Comparison of ENCODE assay signal across 9 cellular contexts in the genomic region with DNA sequence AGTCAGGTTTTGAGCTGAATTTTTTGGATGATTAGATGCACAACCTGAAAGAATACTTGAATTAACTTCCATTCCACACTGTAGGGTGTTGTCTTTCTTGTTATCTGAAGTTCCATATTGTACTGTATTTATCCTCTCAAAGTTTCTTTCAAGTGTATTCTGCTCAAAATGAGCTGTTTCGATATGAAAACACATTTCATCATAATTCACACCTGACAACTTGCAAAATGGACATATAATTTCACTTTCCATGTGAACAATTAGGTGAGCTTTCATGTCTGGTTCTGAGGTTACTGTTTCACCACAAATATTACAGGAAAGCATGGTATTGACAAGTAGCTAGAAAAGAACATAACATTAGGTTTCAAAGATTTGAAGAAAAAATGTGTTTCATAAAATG. TPM values are rescaled to one million over a fixed set of nuclear protein-coding genes. Genes with fewer than 3 reads are reported as not detected.
DNase-seq lines count a peak whose midpoint lies in the region; ATAC-seq and FAIRE-seq lines count a peak whose summit lies in the region.
"Had no signal": no experiment of that assay in that cellular context is flagged by ENCODE, and none has a peak within 500 bp of the region (broad histone marks: within the 10 kb centered on the region; RNA-seq: fewer than 3 reads in every experiment).

No MANE protein-coding gene starts in this region.

- POLR2A ChIA-PET in activated naive CD8-positive, alpha-beta T cell treated with anti-CD3 and anti-CD28 coated beads, Interleukin-2, amount 10 ng/mL, durations not matched to agents 7 days and 5 days (lab: Charles Lee): interaction anchor here (1.3 kb wide), 2 partner anchors 14 to 387 kb away, joined by 5 to 6 read pairs; a partner anchor contains a TSS

- H3K36me3 ChIP-seq in ACC112 (ENCODE audit: insufficient read depth, low read length): no peaks in the 10 kb centered on the region

- H3K9me3 Mint-ChIP-seq in activated naive CD8-positive, alpha-beta T cell treated with anti-CD3 and anti-CD28 coated beads, Interleukin-2, amount 10 ng/mL, durations not matched to agents 7 days and 5 days: no peaks in the 10 kb centered on the region

- no peak overlapping the region for H3K27ac ChIP-seq in ACC112 (ENCODE audit: low read depth, low read length)

- no peak overlapping the region for H2AFZ ChIP-seq in ACC112 (ENCODE audit: low read length, unreplicated experiment)

- ATAC-seq in HG03175 (IDR thresholded peaks at IDR 0.05; ENCODE audit: unreplicated experiment): peak; percentile 47
- ATAC-seq in activated naive CD8-positive, alpha-beta T cell treated with anti-CD3 and anti-CD28 coated beads, Interleukin-2, amount 10 ng/mL, durations not matched to agents 7 days and 5 days (ENCODE audit: low read depth): no peak
- ATAC-seq: Right ventricle myocardium inferior had no signal

- H3K4me3 ChIP-seq in ACC112 (ENCODE audit: low read depth, low read length): peak overlapping the region; percentile 72

- no peaks in the 10 kb centered on the region for H3K27me3 ChIP-seq in ACC112 (ENCODE audit: insufficient read depth, low read length)

- H3K4me1 ChIP-seq in ACC112 (ENCODE audit: control insufficient read depth, insufficient read depth, low read length, unreplicated experiment): peaks cover 16% of the 10 kb centered on the region

- H3K27me3 Mint-ChIP-seq in activated naive CD8-positive, alpha-beta T cell treated with anti-CD3 and anti-CD28 coated beads, Interleukin-2, amount 10 ng/mL, durations not matched to agents 7 days and 5 days: no peaks in the 10 kb centered on the region

- H3K4me3 Mint-ChIP-seq in activated naive CD8-positive, alpha-beta T cell treated with anti-CD3 and anti-CD28 coated beads, Interleukin-2, amount 10 ng/mL, durations not matched to agents 7 days and 5 days: peak overlapping the region; percentile 69

- DNase-seq in GM19239 (ENCODE audit: insufficient read length, low spot score) (no peak), NCI-H1417 (lab: John Stamatoyannopoulos, UW) (no peak), cerebellar nuclear complex (lab: John Stamatoyannopoulos, UW) (no peak), SKM-1 (lab: John Stamatoyannopoulos, UW; ENCODE audit: unreplicated experiment) (no peak)
- DNase-seq in activated naive CD8-positive, alpha-beta T cell treated with anti-CD3 and anti-CD28 coated beads, Interleukin-2, amount 10 ng/mL, durations not matched to agents 7 days and 5 days: no peak
- no peak for DNase-seq in stimulated activated CD8-positive, alpha-beta memory T cell treated with anti-CD3 and anti-CD28 coated beads, Interleukin-4, amount 100 ng/mL, for 48 hours

- H3K4me1 Mint-ChIP-seq in activated naive CD8-positive, alpha-beta T cell treated with anti-CD3 and anti-CD28 coated beads, Interleukin-2, amount 10 ng/mL, durations not matched to agents 7 days and 5 days: peaks cover 35% of the 10 kb centered on the region

- peak overlapping the region; percentile 65 for H3K27ac Mint-ChIP-seq in activated naive CD8-positive, alpha-beta T cell treated with anti-CD3 and anti-CD28 coated beads, Interleukin-2, amount 10 ng/mL, durations not matched to agents 7 days and 5 days

- FAIRE-seq in GM19239 (lab: Jason Lieb, UNC): peak; percentile 91

- H3K79me2 ChIP-seq in ACC112 (ENCODE audit: control insufficient read depth, insufficient read depth, low read length, unreplicated experiment): peaks cover 62% of the 10 kb centered on the region

- peaks cover 23% of the 10 kb centered on the region for H3K36me3 Mint-ChIP-seq in activated naive CD8-positive, alpha-beta T cell treated with anti-CD3 and anti-CD28 coated beads, Interleukin-2, amount 10 ng/mL, durations not matched to agents 7 days and 5 days

RNA-seq across cellular contexts. Expression of a gene that starts 1.7 kb away (rescaled TPM):
- total RNA-seq in activated naive CD8-positive, alpha-beta T cell treated with anti-CD3 and anti-CD28 coated beads, Interleukin-2, amount 10 ng/mL, durations not matched to agents 7 days and 5 days: 10 to 100 TPM; 18.4 to 20.8 TPM

RNA-seq across cellular contexts. Expression of a gene that starts 14.1 kb away (rescaled TPM):
- total RNA-seq in activated naive CD8-positive, alpha-beta T cell treated with anti-CD3 and anti-CD28 coated beads, Interleukin-2, amount 10 ng/mL, durations not matched to agents 7 days and 5 days: 10 to 100 TPM; 29.5 to 35.0 TPM

RNA-seq across cellular contexts. Expression of a gene that starts 50.6 kb away (rescaled TPM):
- under 1 TPM; 0.14 to 0.22 TPM for total RNA-seq in activated naive CD8-positive, alpha-beta T cell treated with anti-CD3 and anti-CD28 coated beads, Interleukin-2, amount 10 ng/mL, durations not matched to agents 7 days and 5 days
- total RNA-seq: Right ventricle myocardium inferior had no signal
